ENCODE assay signal across 1 cellular context in the genomic region with DNA sequence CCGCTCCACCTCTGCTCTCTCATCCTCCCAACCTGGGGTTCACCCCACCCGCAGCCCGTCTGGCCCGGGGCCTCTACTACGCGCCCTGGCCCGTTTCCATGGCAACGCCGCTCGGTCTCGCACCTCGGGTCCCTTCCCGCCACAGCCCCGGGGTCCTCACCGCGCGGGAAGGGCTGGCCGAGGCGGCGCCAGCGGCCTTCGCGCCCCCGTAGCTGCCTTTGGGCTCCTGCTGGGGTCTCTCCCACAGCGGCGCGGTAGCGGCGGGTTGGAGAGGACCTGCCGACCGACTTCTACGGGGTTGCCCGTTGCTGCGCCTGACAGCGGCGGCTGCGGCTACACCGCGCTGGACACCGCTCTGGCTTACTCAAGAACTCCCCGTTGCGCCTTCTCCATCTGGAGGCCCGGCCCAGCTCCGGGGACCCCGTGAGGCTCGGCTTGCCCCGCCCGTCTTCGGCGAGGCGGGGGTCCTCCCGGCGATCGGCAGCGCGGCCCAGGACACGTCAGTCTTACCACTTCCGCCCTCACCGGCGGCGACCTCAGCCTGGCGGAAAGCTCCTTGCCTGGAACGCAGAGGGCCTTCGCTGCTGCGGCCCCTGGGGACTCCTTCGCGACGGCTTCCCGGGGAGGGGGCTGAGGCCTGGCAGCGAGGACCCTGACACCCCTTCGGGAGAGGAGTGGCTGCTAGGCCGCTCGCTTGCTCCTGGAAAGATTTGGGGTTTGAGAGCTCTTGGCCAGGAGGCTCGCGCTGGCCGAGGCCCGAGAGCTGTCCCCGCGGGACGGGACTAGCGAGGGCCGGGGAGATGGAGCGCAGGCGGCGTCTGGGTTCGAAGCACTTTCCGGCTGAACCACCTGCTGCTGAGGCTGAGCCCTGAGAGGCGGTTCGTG.
TF ChIP-seq lines count a peak whose summit lies in the region.

A gene with protein sequence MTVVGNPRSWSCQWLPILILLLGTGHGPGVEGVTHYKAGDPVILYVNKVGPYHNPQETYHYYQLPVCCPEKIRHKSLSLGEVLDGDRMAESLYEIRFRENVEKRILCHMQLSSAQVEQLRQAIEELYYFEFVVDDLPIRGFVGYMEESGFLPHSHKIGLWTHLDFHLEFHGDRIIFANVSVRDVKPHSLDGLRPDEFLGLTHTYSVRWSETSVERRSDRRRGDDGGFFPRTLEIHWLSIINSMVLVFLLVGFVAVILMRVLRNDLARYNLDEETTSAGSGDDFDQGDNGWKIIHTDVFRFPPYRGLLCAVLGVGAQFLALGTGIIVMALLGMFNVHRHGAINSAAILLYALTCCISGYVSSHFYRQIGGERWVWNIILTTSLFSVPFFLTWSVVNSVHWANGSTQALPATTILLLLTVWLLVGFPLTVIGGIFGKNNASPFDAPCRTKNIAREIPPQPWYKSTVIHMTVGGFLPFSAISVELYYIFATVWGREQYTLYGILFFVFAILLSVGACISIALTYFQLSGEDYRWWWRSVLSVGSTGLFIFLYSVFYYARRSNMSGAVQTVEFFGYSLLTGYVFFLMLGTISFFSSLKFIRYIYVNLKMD (minus strand): TSS at position 256 of the 885 bp plus-strand sequence. CDS start 422 bp downstream, outside the sequence.

TF ChIP-seq in H1, 55 proteins besides CTCF, POLR2A, EP300 and RAD21 (continued from another document):
- TF ChIP-seq USF2 (IDR thresholded peaks at IDR 0.05; ENCODE audit: low read length) = 0 out of 2 replicates have a peak, but pooled peaks have one; percentile 21
- 0 out of 2 replicates have a peak, but pooled peaks have one; percentile 16 for TF ChIP-seq SIX5 (IDR thresholded peaks at IDR 0.05; ENCODE audit: low read depth, low read length)
- peak; percentile 50; the same call in 1 of the 2 replicates for TF ChIP-seq GABPA (IDR thresholded peaks at IDR 0.05; ENCODE audit: borderline replicate concordance, insufficient read depth, low read length)
- TF ChIP-seq KDM1A (IDR thresholded peaks at IDR 0.05; ENCODE audit: borderline replicate concordance, low read length) = peak; percentile 51; the same call in 1 of the 2 replicates
- TF ChIP-seq ZNF274 (IDR thresholded peaks at IDR 0.05; ENCODE audit: borderline replicate concordance, extremely low read depth, low read length) = no peak
- peak; percentile 65 for TF ChIP-seq TAF7 (optimal IDR thresholded peaks at IDR 0.05; ENCODE audit: borderline replicate concordance, low read depth, low read length)
- TF ChIP-seq E2F6 (IDR thresholded peaks at IDR 0.05) = peak; percentile 100
- TF ChIP-seq MAX (IDR thresholded peaks at IDR 0.05) = peak; percentile 99
- peak; percentile 83; the same call in 1 of the 2 replicates for TF ChIP-seq TAF1 (IDR thresholded peaks at IDR 0.05; ENCODE audit: low read depth, low read length)
- no peak for TF ChIP-seq CEBPB (IDR thresholded peaks at IDR 0.05; ENCODE audit: low read depth, low read length)
- 0 out of 2 replicates have a peak, but pooled peaks have one; percentile 9 for TF ChIP-seq KDM5A (IDR thresholded peaks at IDR 0.05; ENCODE audit: low read length)
- TF ChIP-seq SRF (IDR thresholded peaks at IDR 0.05; ENCODE audit: low read depth, low read length) = no peak
- peak; percentile 35 for TF ChIP-seq KDM4A (IDR thresholded peaks at IDR 0.05; ENCODE audit: low read depth, low read length, severe bottlenecking)
- no peak for TF ChIP-seq BRCA1 (IDR thresholded peaks at IDR 0.05; ENCODE audit: low read depth, low read length)
- no peak for TF ChIP-seq CBX5 (IDR thresholded peaks at IDR 0.05; ENCODE audit: low read depth, low read length)
- peak; percentile 58; the same call in 1 of the 2 replicates for TF ChIP-seq GTF2F1 (IDR thresholded peaks at IDR 0.05; ENCODE audit: borderline replicate concordance, low read depth, low read length)
- no peak for TF ChIP-seq SIRT6 (IDR thresholded peaks at IDR 0.05; ENCODE audit: low read length)
- peak; percentile 63; the same call in 1 of the 2 replicates for TF ChIP-seq TBP (IDR thresholded peaks at IDR 0.05; ENCODE audit: low read depth, low read length)
- TF ChIP-seq RBBP5 (IDR thresholded peaks at IDR 0.05; ENCODE audit: borderline replicate concordance, low read depth, low read length) = no peak; the same call in 1 of the 2 replicates
- TF ChIP-seq POLR2AphosphoS5 (IDR thresholded peaks at IDR 0.05; ENCODE audit: low read depth, low read length) = peak; percentile 75
- TF ChIP-seq SIN3A (conservative IDR thresholded peaks at IDR 0.05 in 1 of 2, IDR thresholded peaks at IDR 0.05 in 1 of 2; ENCODE audit: low read depth in 1 of 2, low read length in 2 of 2) = peak; percentile 56 to 62; a peak in 2 of 4 replicates
- peak; percentile 86 for TF ChIP-seq PHF8 (conservative IDR thresholded peaks at IDR 0.05; ENCODE audit: low read depth, low read length)
- TF ChIP-seq ASH2L (IDR thresholded peaks at IDR 0.05; ENCODE audit: low read length) = peak; percentile 94
- TF ChIP-seq TEAD4 (IDR thresholded peaks at IDR 0.05; ENCODE audit: low read depth, low read length) = 0 out of 2 replicates have a peak, but pooled peaks have one; percentile 4
- TF ChIP-seq CREB1 (IDR thresholded peaks at IDR 0.05) = peak; percentile 81
TF ChIP-seq in H1: peak in this region for 19.
